Comparison of ENCODE assay signal across 1 cellular context in the genomic region with DNA sequence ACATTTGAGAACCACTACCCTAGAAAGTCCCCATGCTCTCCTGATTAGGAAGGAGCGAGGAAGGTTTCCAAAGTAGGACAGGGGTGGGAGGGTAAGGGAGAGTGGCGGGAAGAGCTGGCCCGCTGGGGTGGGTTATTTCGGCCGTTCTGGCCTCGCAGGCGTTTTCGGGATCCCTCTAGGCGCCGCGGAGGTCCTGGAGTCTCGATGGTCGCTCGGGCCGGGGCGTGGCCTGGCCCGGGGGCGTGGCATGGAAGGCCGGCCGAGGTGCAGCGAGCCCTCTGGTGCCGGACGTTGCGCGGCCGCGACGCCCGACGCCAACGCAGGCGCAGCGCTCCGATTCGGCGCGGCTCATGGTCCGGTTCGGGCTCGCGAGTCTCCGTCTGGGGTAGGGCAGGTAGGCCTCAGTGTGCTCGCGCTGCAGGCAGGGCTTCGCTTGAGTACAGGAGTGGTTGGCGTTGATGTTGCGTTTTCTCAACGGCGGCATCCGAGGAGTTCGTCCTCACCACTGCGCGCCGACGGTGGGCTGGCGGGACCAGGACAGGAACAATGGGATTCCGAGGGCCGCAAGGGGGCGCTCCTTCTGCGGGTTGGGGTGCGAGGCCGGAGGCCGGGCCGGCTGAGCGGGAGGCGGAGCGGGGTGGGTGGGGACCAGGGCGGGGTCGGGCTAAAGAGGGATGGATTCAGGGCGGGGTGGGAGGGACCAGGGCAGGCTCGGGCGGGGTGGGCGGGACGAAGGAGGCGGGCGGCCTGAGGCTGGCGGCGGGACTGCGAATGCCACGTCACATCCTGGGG.
TF ChIP-seq lines count a peak whose summit lies in the region.

A gene with protein sequence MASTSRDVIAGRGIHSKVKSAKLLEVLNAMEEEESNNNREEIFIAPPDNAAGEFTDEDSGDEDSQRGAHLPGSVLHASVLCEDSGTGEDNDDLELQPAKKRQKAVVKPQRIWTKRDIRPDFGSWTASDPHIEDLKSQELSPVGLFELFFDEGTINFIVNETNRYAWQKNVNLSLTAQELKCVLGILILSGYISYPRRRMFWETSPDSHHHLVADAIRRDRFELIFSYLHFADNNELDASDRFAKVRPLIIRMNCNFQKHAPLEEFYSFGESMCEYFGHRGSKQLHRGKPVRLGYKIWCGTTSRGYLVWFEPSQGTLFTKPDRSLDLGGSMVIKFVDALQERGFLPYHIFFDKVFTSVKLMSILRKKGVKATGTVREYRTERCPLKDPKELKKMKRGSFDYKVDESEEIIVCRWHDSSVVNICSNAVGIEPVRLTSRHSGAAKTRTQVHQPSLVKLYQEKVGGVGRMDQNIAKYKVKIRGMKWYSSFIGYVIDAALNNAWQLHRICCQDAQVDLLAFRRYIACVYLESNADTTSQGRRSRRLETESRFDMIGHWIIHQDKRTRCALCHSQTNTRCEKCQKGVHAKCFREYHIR (plus strand): TSS at position 287 of the 792 bp plus-strand sequence. CDS start 7,628 bp downstream, outside the sequence.

TF ChIP-seq in K562, 482 proteins besides CTCF, POLR2A, EP300 and RAD21 (continued from another document and continues in another):
- TF ChIP-seq, protein P1, sequence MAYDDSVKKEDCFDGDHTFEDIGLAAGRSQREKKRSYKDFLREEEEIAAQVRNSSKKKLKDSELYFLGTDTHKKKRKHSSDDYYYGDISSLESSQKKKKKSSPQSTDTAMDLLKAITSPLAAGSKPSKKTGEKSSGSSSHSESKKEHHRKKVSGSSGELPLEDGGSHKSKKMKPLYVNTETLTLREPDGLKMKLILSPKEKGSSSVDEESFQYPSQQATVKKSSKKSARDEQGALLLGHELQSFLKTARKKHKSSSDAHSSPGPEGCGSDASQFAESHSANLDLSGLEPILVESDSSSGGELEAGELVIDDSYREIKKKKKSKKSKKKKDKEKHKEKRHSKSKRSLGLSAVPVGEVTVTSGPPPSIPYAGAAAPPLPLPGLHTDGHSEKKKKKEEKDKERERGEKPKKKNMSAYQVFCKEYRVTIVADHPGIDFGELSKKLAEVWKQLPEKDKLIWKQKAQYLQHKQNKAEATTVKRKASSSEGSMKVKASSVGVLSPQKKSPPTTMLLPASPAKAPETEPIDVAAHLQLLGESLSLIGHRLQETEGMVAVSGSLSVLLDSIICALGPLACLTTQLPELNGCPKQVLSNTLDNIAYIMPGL (CRISPR knock-in tag; IDR thresholded peaks at IDR 0.05): peak; percentile 99
- TF ChIP-seq RAD51 (IDR thresholded peaks at IDR 0.05; ENCODE audit: borderline replicate concordance, low read depth) (no peak), NFYB (IDR thresholded peaks at IDR 0.05; ENCODE audit: extremely low read depth, insufficient read length) (no peak), SMARCB1 (IDR thresholded peaks at IDR 0.05; ENCODE audit: insufficient read length, low read depth) (no peak), PHB2 (IDR thresholded peaks at IDR 0.05; ENCODE audit: low read depth) (no peak), POLR3G (IDR thresholded peaks at IDR 0.05; ENCODE audit: extremely low read depth, insufficient read length, insufficient replicate concordance) (no peak), RNF2 (IDR thresholded peaks at IDR 0.05) (peak; percentile 88), CBX3 (IDR thresholded peaks at IDR 0.05; ENCODE audit: borderline replicate concordance in 1 of 2, low read length in 2 of 2) (peak in 1 of 2 experiments; percentile 95; a peak in 1 of 3 replicates), CCAR2 (IDR thresholded peaks at IDR 0.05; ENCODE audit: low read depth, low read length) (no peak), SMARCC2 (IDR thresholded peaks at IDR 0.05; ENCODE audit: low read depth) (no peak), HNRNPL (IDR thresholded peaks at IDR 0.05; ENCODE audit: low read depth, low read length) (no peak), MTA1 (IDR thresholded peaks at IDR 0.05; ENCODE audit: borderline replicate concordance) (no peak; the same call in 1 of the 2 replicates), TGIF2 (CRISPR knock-in tag; IDR thresholded peaks at IDR 0.05) (no peak), ILF3 (IDR thresholded peaks at IDR 0.05; ENCODE audit: borderline replicate concordance) (no peak), ZNF253 (CRISPR knock-in tag; conservative IDR thresholded peaks at IDR 0.05) (no peak), ZNF717 (CRISPR knock-in tag; IDR thresholded peaks at IDR 0.05) (no peak), ZNF174 (CRISPR knock-in tag; IDR thresholded peaks at IDR 0.05) (no peak), ZNF780A (CRISPR knock-in tag; IDR thresholded peaks at IDR 0.05) (no peak), KHSRP (IDR thresholded peaks at IDR 0.05) (no peak), SP1 (CRISPR knock-in tag; IDR thresholded peaks at IDR 0.05) (peak; percentile 91), KAT8 (IDR thresholded peaks at IDR 0.05; ENCODE audit: low read depth) (no peak), EP400 (IDR thresholded peaks at IDR 0.05) (peak; percentile 84), C11orf30 (IDR thresholded peaks at IDR 0.05; ENCODE audit: low read depth) (0 out of 2 replicates have a peak, but pooled peaks have one; percentile 43), ZFP1 (CRISPR knock-in tag; IDR thresholded peaks at IDR 0.05) (no peak), PML (IDR thresholded peaks at IDR 0.05; ENCODE audit: low read length) (peak; percentile 78), SMAD3 (CRISPR knock-in tag; conservative IDR thresholded peaks at IDR 0.05) (0 out of 2 replicates have a peak, but pooled peaks have one; percentile 57), MAZ (CRISPR knock-in tag; conservative IDR thresholded peaks at IDR 0.05 in 1 of 2, IDR thresholded peaks at IDR 0.05 in 1 of 2) (peak; percentile 79 to 91), ARID1B (IDR thresholded peaks at IDR 0.05) (peak; percentile 50)
- TF ChIP-seq, protein P2, sequence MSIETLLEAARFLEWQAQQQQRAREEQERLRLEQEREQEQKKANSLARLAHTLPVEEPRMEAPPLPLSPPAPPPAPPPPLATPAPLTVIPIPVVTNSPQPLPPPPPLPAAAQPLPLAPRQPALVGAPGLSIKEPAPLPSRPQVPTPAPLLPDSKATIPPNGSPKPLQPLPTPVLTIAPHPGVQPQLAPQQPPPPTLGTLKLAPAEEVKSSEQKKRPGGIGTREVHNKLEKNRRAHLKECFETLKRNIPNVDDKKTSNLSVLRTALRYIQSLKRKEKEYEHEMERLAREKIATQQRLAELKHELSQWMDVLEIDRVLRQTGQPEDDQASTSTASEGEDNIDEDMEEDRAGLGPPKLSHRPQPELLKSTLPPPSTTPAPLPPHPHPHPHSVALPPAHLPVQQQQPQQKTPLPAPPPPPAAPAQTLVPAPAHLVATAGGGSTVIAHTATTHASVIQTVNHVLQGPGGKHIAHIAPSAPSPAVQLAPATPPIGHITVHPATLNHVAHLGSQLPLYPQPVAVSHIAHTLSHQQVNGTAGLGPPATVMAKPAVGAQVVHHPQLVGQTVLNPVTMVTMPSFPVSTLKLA (conservative IDR thresholded peaks at IDR 0.05): peak; percentile 36 to 80; a peak in 2 of 4 replicates
- TF ChIP-seq, protein P3, sequence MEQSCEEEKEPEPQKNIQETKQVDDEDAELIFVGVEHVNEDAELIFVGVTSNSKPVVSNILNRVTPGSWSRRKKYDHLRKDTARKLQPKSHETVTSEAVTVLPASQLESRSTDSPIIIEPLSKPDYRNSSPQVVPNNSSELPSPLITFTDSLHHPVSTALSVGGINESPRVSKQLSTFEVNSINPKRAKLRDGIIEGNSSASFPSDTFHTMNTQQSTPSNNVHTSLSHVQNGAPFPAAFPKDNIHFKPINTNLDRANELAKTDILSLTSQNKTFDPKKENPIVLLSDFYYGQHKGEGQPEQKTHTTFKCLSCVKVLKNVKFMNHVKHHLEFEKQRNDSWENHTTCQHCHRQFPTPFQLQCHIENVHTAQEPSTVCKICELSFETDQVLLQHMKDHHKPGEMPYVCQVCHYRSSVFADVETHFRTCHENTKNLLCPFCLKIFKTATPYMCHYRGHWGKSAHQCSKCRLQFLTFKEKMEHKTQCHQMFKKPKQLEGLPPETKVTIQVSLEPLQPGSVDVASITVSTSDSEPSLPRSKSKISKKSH (CRISPR knock-in tag; IDR thresholded peaks at IDR 0.05): no peak
- TF ChIP-seq, protein P4, sequence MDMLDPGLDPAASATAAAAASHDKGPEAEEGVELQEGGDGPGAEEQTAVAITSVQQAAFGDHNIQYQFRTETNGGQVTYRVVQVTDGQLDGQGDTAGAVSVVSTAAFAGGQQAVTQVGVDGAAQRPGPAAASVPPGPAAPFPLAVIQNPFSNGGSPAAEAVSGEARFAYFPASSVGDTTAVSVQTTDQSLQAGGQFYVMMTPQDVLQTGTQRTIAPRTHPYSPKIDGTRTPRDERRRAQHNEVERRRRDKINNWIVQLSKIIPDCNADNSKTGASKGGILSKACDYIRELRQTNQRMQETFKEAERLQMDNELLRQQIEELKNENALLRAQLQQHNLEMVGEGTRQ (CRISPR knock-in tag; IDR thresholded peaks at IDR 0.05): no peak
- TF ChIP-seq, protein P5, sequence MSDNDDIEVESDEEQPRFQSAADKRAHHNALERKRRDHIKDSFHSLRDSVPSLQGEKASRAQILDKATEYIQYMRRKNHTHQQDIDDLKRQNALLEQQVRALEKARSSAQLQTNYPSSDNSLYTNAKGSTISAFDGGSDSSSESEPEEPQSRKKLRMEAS (CRISPR knock-in tag; IDR thresholded peaks at IDR 0.05): peak; percentile 92
- TF ChIP-seq, protein P6, sequence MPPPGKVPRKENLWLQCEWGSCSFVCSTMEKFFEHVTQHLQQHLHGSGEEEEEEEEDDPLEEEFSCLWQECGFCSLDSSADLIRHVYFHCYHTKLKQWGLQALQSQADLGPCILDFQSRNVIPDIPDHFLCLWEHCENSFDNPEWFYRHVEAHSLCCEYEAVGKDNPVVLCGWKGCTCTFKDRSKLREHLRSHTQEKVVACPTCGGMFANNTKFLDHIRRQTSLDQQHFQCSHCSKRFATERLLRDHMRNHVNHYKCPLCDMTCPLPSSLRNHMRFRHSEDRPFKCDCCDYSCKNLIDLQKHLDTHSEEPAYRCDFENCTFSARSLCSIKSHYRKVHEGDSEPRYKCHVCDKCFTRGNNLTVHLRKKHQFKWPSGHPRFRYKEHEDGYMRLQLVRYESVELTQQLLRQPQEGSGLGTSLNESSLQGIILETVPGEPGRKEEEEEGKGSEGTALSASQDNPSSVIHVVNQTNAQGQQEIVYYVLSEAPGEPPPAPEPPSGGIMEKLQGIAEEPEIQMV (tag; conservative IDR thresholded peaks at IDR 0.05; ENCODE audit: low read depth): no peak
- TF ChIP-seq, protein P7, sequence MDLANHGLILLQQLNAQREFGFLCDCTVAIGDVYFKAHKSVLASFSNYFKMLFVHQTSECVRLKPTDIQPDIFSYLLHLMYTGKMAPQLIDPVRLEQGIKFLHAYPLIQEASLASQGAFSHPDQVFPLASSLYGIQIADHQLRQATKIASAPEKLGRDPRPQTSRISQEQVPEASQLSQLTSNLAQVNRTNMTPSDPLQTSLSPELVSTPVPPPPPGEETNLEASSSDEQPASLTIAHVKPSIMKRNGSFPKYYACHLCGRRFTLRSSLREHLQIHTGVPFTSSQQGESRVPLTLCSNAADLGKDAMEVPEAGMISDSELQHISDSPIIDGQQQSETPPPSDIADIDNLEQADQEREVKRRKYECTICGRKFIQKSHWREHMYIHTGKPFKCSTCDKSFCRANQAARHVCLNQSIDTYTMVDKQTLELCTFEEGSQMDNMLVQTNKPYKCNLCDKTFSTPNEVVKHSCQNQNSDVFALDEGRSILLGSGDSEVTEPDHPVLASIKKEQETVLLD (IDR thresholded peaks at IDR 0.05): peak; percentile 11
- TF ChIP-seq, protein P8, sequence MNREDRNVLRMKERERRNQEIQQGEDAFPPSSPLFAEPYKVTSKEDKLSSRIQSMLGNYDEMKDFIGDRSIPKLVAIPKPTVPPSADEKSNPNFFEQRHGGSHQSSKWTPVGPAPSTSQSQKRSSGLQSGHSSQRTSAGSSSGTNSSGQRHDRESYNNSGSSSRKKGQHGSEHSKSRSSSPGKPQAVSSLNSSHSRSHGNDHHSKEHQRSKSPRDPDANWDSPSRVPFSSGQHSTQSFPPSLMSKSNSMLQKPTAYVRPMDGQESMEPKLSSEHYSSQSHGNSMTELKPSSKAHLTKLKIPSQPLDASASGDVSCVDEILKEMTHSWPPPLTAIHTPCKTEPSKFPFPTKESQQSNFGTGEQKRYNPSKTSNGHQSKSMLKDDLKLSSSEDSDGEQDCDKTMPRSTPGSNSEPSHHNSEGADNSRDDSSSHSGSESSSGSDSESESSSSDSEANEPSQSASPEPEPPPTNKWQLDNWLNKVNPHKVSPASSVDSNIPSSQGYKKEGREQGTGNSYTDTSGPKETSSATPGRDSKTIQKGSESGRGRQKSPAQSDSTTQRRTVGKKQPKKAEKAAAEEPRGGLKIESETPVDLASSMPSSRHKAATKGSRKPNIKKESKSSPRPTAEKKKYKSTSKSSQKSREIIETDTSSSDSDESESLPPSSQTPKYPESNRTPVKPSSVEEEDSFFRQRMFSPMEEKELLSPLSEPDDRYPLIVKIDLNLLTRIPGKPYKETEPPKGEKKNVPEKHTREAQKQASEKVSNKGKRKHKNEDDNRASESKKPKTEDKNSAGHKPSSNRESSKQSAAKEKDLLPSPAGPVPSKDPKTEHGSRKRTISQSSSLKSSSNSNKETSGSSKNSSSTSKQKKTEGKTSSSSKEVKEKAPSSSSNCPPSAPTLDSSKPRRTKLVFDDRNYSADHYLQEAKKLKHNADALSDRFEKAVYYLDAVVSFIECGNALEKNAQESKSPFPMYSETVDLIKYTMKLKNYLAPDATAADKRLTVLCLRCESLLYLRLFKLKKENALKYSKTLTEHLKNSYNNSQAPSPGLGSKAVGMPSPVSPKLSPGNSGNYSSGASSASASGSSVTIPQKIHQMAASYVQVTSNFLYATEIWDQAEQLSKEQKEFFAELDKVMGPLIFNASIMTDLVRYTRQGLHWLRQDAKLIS (CRISPR knock-in tag; IDR thresholded peaks at IDR 0.05): 0 out of 2 replicates have a peak, but pooled peaks have one; percentile 54
- TF ChIP-seq, protein P9, sequence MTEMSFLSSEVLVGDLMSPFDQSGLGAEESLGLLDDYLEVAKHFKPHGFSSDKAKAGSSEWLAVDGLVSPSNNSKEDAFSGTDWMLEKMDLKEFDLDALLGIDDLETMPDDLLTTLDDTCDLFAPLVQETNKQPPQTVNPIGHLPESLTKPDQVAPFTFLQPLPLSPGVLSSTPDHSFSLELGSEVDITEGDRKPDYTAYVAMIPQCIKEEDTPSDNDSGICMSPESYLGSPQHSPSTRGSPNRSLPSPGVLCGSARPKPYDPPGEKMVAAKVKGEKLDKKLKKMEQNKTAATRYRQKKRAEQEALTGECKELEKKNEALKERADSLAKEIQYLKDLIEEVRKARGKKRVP (CRISPR knock-in tag; IDR thresholded peaks at IDR 0.05): no peak
